Comparison of ENCODE assay signal across 1 cellular context in genomic region chr14:22814373-22814772, GRCh38.
A peak's percentile ranks its signal among the peaks of the same experiment; 100 is the strongest.
TF ChIP-seq lines count a peak whose summit lies in the region.

No MANE protein-coding gene starts in this region.

TF ChIP-seq in HepG2, 621 proteins besides CTCF, POLR2A, EP300 and RAD21:
- TF ChIP-seq ZFX (CRISPR knock-in tag; IDR thresholded peaks at IDR 0.05; ENCODE audit: low read depth) (no peak), HES4 (CRISPR knock-in tag; IDR thresholded peaks at IDR 0.05; ENCODE audit: borderline replicate concordance) (0 out of 2 replicates have a peak, but pooled peaks have one; percentile 15), SALL1 (CRISPR knock-in tag; IDR thresholded peaks at IDR 0.05) (no peak), GABPB1 (CRISPR knock-in tag; IDR thresholded peaks at IDR 0.05) (no peak)
- TF ChIP-seq, protein P1, sequence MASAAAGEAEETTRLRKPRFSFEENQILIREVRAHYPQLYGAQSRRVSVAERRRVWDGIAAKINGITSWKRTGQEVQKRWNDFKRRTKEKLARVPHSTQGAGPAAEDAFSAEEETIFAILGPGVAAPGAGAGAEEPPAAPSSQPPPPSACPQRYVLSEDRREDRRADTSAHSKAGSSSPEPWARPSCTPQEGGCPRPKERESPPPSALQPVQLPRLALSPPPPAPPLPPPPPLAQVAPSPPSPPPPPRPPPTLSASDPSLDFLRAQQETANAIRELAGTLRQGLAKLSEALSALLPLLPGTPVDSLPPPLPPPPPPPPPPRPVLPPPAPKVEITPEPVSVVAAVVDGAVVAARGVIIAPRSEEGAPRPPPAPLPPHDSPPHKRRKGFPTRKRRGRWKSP (CRISPR knock-in tag; IDR thresholded peaks at IDR 0.05), result no peak
